In genomic region chr1:246220495-246221065, GRCh38 we compare ENCODE assay signal across 1 cellular context.
TF ChIP-seq lines count a peak whose summit lies in the region.

No MANE protein-coding gene starts in this region.

TF ChIP-seq in K562, 482 proteins besides CTCF, POLR2A, EP300 and RAD21 (continued from another document):
- TF ChIP-seq E4F1 (CRISPR knock-in tag; IDR thresholded peaks at IDR 0.05; ENCODE audit: borderline replicate concordance) (no peak), ZNF121 (CRISPR knock-in tag; conservative IDR thresholded peaks at IDR 0.05) (no peak), ZSCAN29 (IDR thresholded peaks at IDR 0.05) (no peak), MGA (IDR thresholded peaks at IDR 0.05) (no peak), TRIM28 (IDR thresholded peaks at IDR 0.05) (peak; percentile 91), HSF4 (CRISPR knock-in tag; IDR thresholded peaks at IDR 0.05; ENCODE audit: borderline replicate concordance) (no peak), CBX3 (IDR thresholded peaks at IDR 0.05; ENCODE audit: borderline replicate concordance in 1 of 2, low read length in 2 of 2) (peak in 1 of 2 experiments; percentile 96; a peak in 2 of 3 replicates), NR2F6 (CRISPR knock-in tag; IDR thresholded peaks at IDR 0.05) (no peak)
- TF ChIP-seq, protein P1, sequence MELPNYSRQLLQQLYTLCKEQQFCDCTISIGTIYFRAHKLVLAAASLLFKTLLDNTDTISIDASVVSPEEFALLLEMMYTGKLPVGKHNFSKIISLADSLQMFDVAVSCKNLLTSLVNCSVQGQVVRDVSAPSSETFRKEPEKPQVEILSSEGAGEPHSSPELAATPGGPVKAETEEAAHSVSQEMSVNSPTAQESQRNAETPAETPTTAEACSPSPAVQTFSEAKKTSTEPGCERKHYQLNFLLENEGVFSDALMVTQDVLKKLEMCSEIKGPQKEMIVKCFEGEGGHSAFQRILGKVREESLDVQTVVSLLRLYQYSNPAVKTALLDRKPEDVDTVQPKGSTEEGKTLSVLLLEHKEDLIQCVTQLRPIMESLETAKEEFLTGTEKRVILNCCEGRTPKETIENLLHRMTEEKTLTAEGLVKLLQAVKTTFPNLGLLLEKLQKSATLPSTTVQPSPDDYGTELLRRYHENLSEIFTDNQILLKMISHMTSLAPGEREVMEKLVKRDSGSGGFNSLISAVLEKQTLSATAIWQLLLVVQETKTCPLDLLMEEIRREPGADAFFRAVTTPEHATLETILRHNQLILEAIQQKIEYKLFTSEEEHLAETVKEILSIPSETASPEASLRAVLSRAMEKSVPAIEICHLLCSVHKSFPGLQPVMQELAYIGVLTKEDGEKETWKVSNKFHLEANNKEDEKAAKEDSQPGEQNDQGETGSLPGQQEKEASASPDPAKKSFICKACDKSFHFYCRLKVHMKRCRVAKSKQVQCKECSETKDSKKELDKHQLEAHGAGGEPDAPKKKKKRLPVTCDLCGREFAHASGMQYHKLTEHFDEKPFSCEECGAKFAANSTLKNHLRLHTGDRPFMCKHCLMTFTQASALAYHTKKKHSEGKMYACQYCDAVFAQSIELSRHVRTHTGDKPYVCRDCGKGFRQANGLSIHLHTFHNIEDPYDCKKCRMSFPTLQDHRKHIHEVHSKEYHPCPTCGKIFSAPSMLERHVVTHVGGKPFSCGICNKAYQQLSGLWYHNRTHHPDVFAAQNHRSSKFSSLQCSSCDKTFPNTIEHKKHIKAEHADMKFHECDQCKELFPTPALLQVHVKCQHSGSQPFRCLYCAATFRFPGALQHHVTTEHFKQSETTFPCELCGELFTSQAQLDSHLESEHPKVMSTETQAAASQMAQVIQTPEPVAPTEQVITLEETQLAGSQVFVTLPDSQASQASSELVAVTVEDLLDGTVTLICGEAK (IDR thresholded peaks at IDR 0.05): no peak
- TF ChIP-seq, protein P1 (CRISPR knock-in tag; IDR thresholded peaks at IDR 0.05): no peak
- TF ChIP-seq, protein P2, sequence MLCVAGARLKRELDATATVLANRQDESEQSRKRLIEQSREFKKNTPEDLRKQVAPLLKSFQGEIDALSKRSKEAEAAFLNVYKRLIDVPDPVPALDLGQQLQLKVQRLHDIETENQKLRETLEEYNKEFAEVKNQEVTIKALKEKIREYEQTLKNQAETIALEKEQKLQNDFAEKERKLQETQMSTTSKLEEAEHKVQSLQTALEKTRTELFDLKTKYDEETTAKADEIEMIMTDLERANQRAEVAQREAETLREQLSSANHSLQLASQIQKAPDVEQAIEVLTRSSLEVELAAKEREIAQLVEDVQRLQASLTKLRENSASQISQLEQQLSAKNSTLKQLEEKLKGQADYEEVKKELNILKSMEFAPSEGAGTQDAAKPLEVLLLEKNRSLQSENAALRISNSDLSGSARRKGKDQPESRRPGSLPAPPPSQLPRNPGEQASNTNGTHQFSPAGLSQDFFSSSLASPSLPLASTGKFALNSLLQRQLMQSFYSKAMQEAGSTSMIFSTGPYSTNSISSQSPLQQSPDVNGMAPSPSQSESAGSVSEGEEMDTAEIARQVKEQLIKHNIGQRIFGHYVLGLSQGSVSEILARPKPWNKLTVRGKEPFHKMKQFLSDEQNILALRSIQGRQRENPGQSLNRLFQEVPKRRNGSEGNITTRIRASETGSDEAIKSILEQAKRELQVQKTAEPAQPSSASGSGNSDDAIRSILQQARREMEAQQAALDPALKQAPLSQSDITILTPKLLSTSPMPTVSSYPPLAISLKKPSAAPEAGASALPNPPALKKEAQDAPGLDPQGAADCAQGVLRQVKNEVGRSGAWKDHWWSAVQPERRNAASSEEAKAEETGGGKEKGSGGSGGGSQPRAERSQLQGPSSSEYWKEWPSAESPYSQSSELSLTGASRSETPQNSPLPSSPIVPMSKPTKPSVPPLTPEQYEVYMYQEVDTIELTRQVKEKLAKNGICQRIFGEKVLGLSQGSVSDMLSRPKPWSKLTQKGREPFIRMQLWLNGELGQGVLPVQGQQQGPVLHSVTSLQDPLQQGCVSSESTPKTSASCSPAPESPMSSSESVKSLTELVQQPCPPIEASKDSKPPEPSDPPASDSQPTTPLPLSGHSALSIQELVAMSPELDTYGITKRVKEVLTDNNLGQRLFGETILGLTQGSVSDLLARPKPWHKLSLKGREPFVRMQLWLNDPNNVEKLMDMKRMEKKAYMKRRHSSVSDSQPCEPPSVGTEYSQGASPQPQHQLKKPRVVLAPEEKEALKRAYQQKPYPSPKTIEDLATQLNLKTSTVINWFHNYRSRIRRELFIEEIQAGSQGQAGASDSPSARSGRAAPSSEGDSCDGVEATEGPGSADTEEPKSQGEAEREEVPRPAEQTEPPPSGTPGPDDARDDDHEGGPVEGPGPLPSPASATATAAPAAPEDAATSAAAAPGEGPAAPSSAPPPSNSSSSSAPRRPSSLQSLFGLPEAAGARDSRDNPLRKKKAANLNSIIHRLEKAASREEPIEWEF (CRISPR knock-in tag; IDR thresholded peaks at IDR 0.05): no peak
- TF ChIP-seq, protein P3, sequence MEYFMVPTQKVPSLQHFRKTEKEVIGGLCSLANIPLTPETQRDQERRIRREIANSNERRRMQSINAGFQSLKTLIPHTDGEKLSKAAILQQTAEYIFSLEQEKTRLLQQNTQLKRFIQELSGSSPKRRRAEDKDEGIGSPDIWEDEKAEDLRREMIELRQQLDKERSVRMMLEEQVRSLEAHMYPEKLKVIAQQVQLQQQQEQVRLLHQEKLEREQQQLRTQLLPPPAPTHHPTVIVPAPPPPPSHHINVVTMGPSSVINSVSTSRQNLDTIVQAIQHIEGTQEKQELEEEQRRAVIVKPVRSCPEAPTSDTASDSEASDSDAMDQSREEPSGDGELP (CRISPR knock-in tag; IDR thresholded peaks at IDR 0.05; ENCODE audit: borderline replicate concordance): peak; percentile 43; the same call in 1 of the 2 replicates
